ENCODE assay signal across 16 cellular contexts in genomic region chr9:30670805-30671562, GRCh38.
DNase-seq lines count a peak whose midpoint lies in the region; ATAC-seq, FAIRE-seq and TF ChIP-seq lines count a peak whose summit lies in the region.
"Had no signal": no experiment of that assay in that cellular context is flagged by ENCODE, and none has a peak within 500 bp of the region (broad histone marks: within the 10 kb centered on the region; RNA-seq: fewer than 3 reads in every experiment).

No MANE protein-coding gene starts in this region.

- H3K36me3 Mint-ChIP-seq in stimulated activated effector memory CD8-positive, alpha-beta T cell treated with anti-CD3 and anti-CD28 coated beads, Interleukin-12 subunit alpha, Interleukin-12 subunit beta, amount 100 ng/mL, for 72 hours = no peaks in the 10 kb centered on the region

- H3K4me1 ChIP-seq in kidney (ENCODE audit: control insufficient read depth in 1 of 2, insufficient read depth in 1 of 2, low read depth in 1 of 2, low read length in 2 of 2) = no peaks in the 10 kb centered on the region

- no peak overlapping the region for H3K9ac ChIP-seq in kidney (ENCODE audit: low read length in 2 of 2)
- H3K9ac ChIP-seq: BLaER1 treated with 17β-estradiol and CSF1 and Interleukin-3, amounts not matched to agents 10 nM and 100 nM had no signal

- no peaks in the 10 kb centered on the region for H3K27me3 Mint-ChIP-seq in stimulated activated naive CD8-positive, alpha-beta T cell treated with anti-CD3 and anti-CD28 coated beads, Interleukin-15, amount 100 ng/mL, for 72 hours
- H3K27me3 Mint-ChIP-seq: CD4-positive, alpha-beta T cell had no signal

- no peak for DNase-seq in stimulated activated naive CD8-positive, alpha-beta T cell treated with anti-CD3 and anti-CD28 coated beads, Interleukin-15, amount 100 ng/mL, for 72 hours
- DNase-seq in stimulated activated naive CD8-positive, alpha-beta T cell treated with anti-CD3 and anti-CD28 coated beads, Interleukin-15, Interleukin-2, amounts not matched to agents 100 U/mL and 50 U/mL, for 24 hours = no peak
- DNase-seq in kidney = peak; percentile 48
- no peak for DNase-seq in stimulated activated effector memory CD8-positive, alpha-beta T cell treated with anti-CD3 and anti-CD28 coated beads, Interleukin-12 subunit alpha, Interleukin-12 subunit beta, amount 100 ng/mL, for 72 hours (ENCODE audit: low spot score in 2 of 2)
- no peak for DNase-seq in RPMI8226
- DNase-seq in stimulated activated CD4-positive, alpha-beta T cell treated with anti-CD3 and anti-CD28 coated beads, Interleukin-15, amount 100 ng/mL, for 24 hours = no peak
- DNase-seq in left colon = no peak
- DNase-seq: ACHN; Calu3; CD4-positive, alpha-beta T cell; DMS 273 treated with DMSO at 0.1 percent for 48 hours; HCEC 1CT; HFFc6 had no signal

- H3K9me3 ChIP-seq in kidney (ENCODE audit: control insufficient read depth in 1 of 2, low read length in 2 of 2) = no peaks in the 10 kb centered on the region
- H3K9me3 ChIP-seq: BLaER1 treated with 17β-estradiol and CSF1 and Interleukin-3, amounts not matched to agents 10 nM and 100 nM had no signal

- FAIRE-seq in kidney (lab: Jason Lieb, UNC) = no peak
- FAIRE-seq: GM12878, GM18507 had no signal

- TF ChIP-seq CTCF in kidney (IDR thresholded peaks at IDR 0.05; ENCODE audit: borderline replicate concordance, extremely low read depth, insufficient read depth) = no peak

- no peaks in the 10 kb centered on the region for H3K4me1 Mint-ChIP-seq in stimulated activated naive CD8-positive, alpha-beta T cell treated with anti-CD3 and anti-CD28 coated beads, Interleukin-15, amount 100 ng/mL, for 72 hours
- H3K4me1 Mint-ChIP-seq in stimulated activated effector memory CD8-positive, alpha-beta T cell treated with anti-CD3 and anti-CD28 coated beads, Interleukin-12 subunit alpha, Interleukin-12 subunit beta, amount 100 ng/mL, for 72 hours = no peaks in the 10 kb centered on the region

- no peak overlapping the region for H3K4me3 ChIP-seq in kidney (ENCODE audit: low read length in 2 of 2)
- H3K4me3 ChIP-seq: BLaER1 treated with 17β-estradiol and CSF1 and Interleukin-3, amounts not matched to agents 10 nM and 100 nM; GM12878 had no signal

- ATAC-seq in stimulated activated naive CD8-positive, alpha-beta T cell treated with anti-CD3 and anti-CD28 coated beads, Interleukin-15, amount 100 ng/mL, for 72 hours = peak; percentile 23
- ATAC-seq in stimulated activated naive CD8-positive, alpha-beta T cell treated with anti-CD3 and anti-CD28 coated beads, Interleukin-15, Interleukin-2, amounts not matched to agents 100 U/mL and 50 U/mL, for 24 hours = no peak
- peak; percentile 39 for ATAC-seq in stimulated activated effector memory CD8-positive, alpha-beta T cell treated with anti-CD3 and anti-CD28 coated beads, Interleukin-12 subunit alpha, Interleukin-12 subunit beta, amount 100 ng/mL, for 72 hours
- no peak for ATAC-seq in left colon
- ATAC-seq: GM12878 had no signal

- no peak overlapping the region for H3K27ac ChIP-seq in kidney (ENCODE audit: low read depth in 2 of 2, low read length in 2 of 2)
- H3K27ac ChIP-seq: BLaER1 treated with 17β-estradiol and CSF1 and Interleukin-3, amounts not matched to agents 10 nM and 100 nM had no signal

- H3K36me3 ChIP-seq in kidney (ENCODE audit: control insufficient read depth in 1 of 2, insufficient read depth in 2 of 2, low read length in 2 of 2) = no peaks in the 10 kb centered on the region
- H3K36me3 ChIP-seq: BLaER1 treated with 17β-estradiol and CSF1 and Interleukin-3, amounts not matched to agents 10 nM and 100 nM had no signal

- no peak overlapping the region for H3K4me3 Mint-ChIP-seq in stimulated activated naive CD8-positive, alpha-beta T cell treated with anti-CD3 and anti-CD28 coated beads, Interleukin-15, amount 100 ng/mL, for 72 hours
- H3K4me3 Mint-ChIP-seq in stimulated activated effector memory CD8-positive, alpha-beta T cell treated with anti-CD3 and anti-CD28 coated beads, Interleukin-12 subunit alpha, Interleukin-12 subunit beta, amount 100 ng/mL, for 72 hours = no peak overlapping the region
- H3K4me3 Mint-ChIP-seq: CD4-positive, alpha-beta T cell; HFFc6 had no signal

- intact Hi-C loops in kidney (cut with DNase I) = no loop called here
- intact Hi-C loops in left colon (cut with DNase I, micrococcal nuclease) = no loop called here

- H3K9me3 Mint-ChIP-seq in stimulated activated naive CD8-positive, alpha-beta T cell treated with anti-CD3 and anti-CD28 coated beads, Interleukin-15, amount 100 ng/mL, for 72 hours = no peaks in the 10 kb centered on the region
- no peaks in the 10 kb centered on the region for H3K9me3 Mint-ChIP-seq in stimulated activated effector memory CD8-positive, alpha-beta T cell treated with anti-CD3 and anti-CD28 coated beads, Interleukin-12 subunit alpha, Interleukin-12 subunit beta, amount 100 ng/mL, for 72 hours
- H3K9me3 Mint-ChIP-seq: CD4-positive, alpha-beta T cell had no signal

- H3K27ac Mint-ChIP-seq in stimulated activated naive CD8-positive, alpha-beta T cell treated with anti-CD3 and anti-CD28 coated beads, Interleukin-15, amount 100 ng/mL, for 72 hours = no peak overlapping the region
- H3K27ac Mint-ChIP-seq in stimulated activated effector memory CD8-positive, alpha-beta T cell treated with anti-CD3 and anti-CD28 coated beads, Interleukin-12 subunit alpha, Interleukin-12 subunit beta, amount 100 ng/mL, for 72 hours = no peak overlapping the region
- H3K27ac Mint-ChIP-seq: CD4-positive, alpha-beta T cell; HFFc6 had no signal

Comparison
In these comparisons a context has a peak if more than half of its experiments do, and no peak if none do; other contexts are left out.
1. ATAC-seq: peak in stimulated activated naive CD8-positive, alpha-beta T cell treated with anti-CD3 and anti-CD28 coated beads, Interleukin-15, amount 100 ng/mL, for 72 hours (single experiment) and stimulated activated effector memory CD8-positive, alpha-beta T cell treated with anti-CD3 and anti-CD28 coated beads, Interleukin-12 subunit alpha, Interleukin-12 subunit beta, amount 100 ng/mL, for 72 hours (single experiment); none in stimulated activated naive CD8-positive, alpha-beta T cell treated with anti-CD3 and anti-CD28 coated beads, Interleukin-15, Interleukin-2, amounts not matched to agents 100 U/mL and 50 U/mL, for 24 hours (single experiment) and left colon (single experiment).